8 cellular contexts compared by ENCODE assay signal in genomic region chr17:81675515-81676221, GRCh38. TPM values are rescaled to one million over a fixed set of nuclear protein-coding genes. Genes with fewer than 3 reads are reported as not detected.
DNase-seq lines count a peak whose midpoint lies in the region; ATAC-seq and TF ChIP-seq lines count a peak whose summit lies in the region.
"Not testable (repeated sequence)": the region's sequence is repeated elsewhere in the genome, so short reads cannot be mapped to it uniquely, and the experiment has no call there.
"Had no signal": no experiment of that assay in that cellular context is flagged by ENCODE, and none has a peak within 500 bp of the region (broad histone marks: within the 10 kb centered on the region; RNA-seq: fewer than 3 reads in every experiment).

No MANE protein-coding gene starts in this region.

- not testable (repeated sequence) for H4K20me1 ChIP-seq in Karpas-422 (ENCODE audit: insufficient read depth, low read depth, low read length)

- H3K9me3 ChIP-seq in Karpas-422 (ENCODE audit: low read length); Panc1 (ENCODE audit: control insufficient read depth, insufficient read depth, low read depth, low read length); left ventricle myocardium inferior (replicated peaks): not testable (repeated sequence)

- H3K4me3 Mint-ChIP-seq in osteocyte (ENCODE audit: unreplicated experiment), result not testable (repeated sequence)

- not testable (repeated sequence) for H2AFZ ChIP-seq in Karpas-422 (ENCODE audit: low read length)

- not testable (repeated sequence) for H3K9me3 Mint-ChIP-seq in osteocyte (ENCODE audit: unreplicated experiment)

- not testable (repeated sequence) for TF ChIP-seq CTCF in Panc1 (IDR thresholded peaks at IDR 0.05)
- TF ChIP-seq CTCF in cardiac fibroblast (IDR thresholded peaks at IDR 0.05; ENCODE audit: low read depth, low read length) (peak; percentile 54), left ventricle myocardium inferior (IDR thresholded peaks at IDR 0.05; ENCODE audit: borderline replicate concordance) (peak; percentile 65), osteocyte (IDR thresholded peaks at IDR 0.05) (peak; percentile 69)

- H3K27me3 ChIP-seq in Karpas-422 (ENCODE audit: low read length); Panc1 (ENCODE audit: control insufficient read depth, insufficient read depth, low read length); left ventricle myocardium inferior (ENCODE audit: low read depth): not testable (repeated sequence)

- peak; percentile 72 for DNase-seq in ELF-1 (ENCODE audit: low read depth, low spot score)
- DNase-seq in Karpas-422, result peak; percentile 69
- not testable (repeated sequence) for DNase-seq in Panc1 (ENCODE audit: low read depth, low spot score); left ventricle myocardium inferior; osteocyte (ENCODE audit: extremely low spot score, unreplicated experiment)
- peak; percentile 13 to 21 for DNase-seq in activated CD4-positive, alpha-beta T cell treated with anti-CD3 and anti-CD28 coated beads, Interleukin-2, amount 50 U/mL, for 4 hours
- peak; percentile 49 to 52 for DNase-seq in cardiac fibroblast (ENCODE audit: low read depth in 2 of 2)

- CTCF ChIA-PET in Panc1 (lab: Charles Lee), result interaction anchor here (0.6 to 1.1 kb wide), 3 partner anchors 8 to 155 kb away, joined by 3 to 5 read pairs (median 3); partner anchors contain the start of genes ARL16 and HGS

- H3K36me3 Mint-ChIP-seq in osteocyte (ENCODE audit: unreplicated experiment), result not testable (repeated sequence)

- not testable (repeated sequence) for H3K27ac ChIP-seq in Karpas-422 (ENCODE audit: low read length); Panc1 (ENCODE audit: low read length); left ventricle myocardium inferior (replicated peaks)

- BruUV-seq in Panc1 (replicated peaks; lab: Mats Ljungman, UMichigan), result not testable (repeated sequence)

- POLR2A ChIA-PET in Panc1 (lab: Charles Lee), result interaction anchor here (1.2 kb wide), 1 partner anchor 20 kb away, joined by 3 read pairs; no protein-coding TSS in a partner anchor

- H3K79me2 ChIP-seq in Karpas-422 (ENCODE audit: low read length), result not testable (repeated sequence)

- in situ Hi-C loops in Panc1 (cut with HindIII; ENCODE audit: low pct_unique_long_range_greater_than_20kb, low sequenced_read_pairs), result not testable (repeated sequence)

- peak overlapping the region; percentile 47 for H3K27ac Mint-ChIP-seq in osteocyte (ENCODE audit: unreplicated experiment)

- not testable (repeated sequence) for H3K36me3 ChIP-seq in Karpas-422 (ENCODE audit: insufficient read depth, low read length); Panc1 (ENCODE audit: control insufficient read depth, insufficient read depth, low read length)
- peaks cover 34% of the 10 kb centered on the region for H3K36me3 ChIP-seq in left ventricle myocardium inferior

- intact Hi-C loops in Panc1 (cut with micrococcal nuclease; ENCODE audit: unreplicated experiment); left ventricle myocardium inferior (cut with micrococcal nuclease): not testable (repeated sequence)

- H3K4me1 ChIP-seq in Karpas-422 (ENCODE audit: low read length); Panc1 (ENCODE audit: control insufficient read depth, insufficient read depth, low read length); left ventricle myocardium inferior: not testable (repeated sequence)

- H3K4me3 ChIP-seq in Karpas-422 (ENCODE audit: low read length); Panc1 (ENCODE audit: low read depth in 2 of 2, low read length in 2 of 2); cardiac fibroblast (replicated peaks in 1 of 2; ENCODE audit: low read depth in 2 of 2, low read length in 2 of 2); left ventricle myocardium inferior: not testable (repeated sequence)

- H3K27me3 Mint-ChIP-seq in osteocyte (ENCODE audit: unreplicated experiment), result not testable (repeated sequence)

- not testable (repeated sequence) for H3K9ac ChIP-seq in Karpas-422 (ENCODE audit: low read length)

- H3K4me1 Mint-ChIP-seq in osteocyte (ENCODE audit: unreplicated experiment), result not testable (repeated sequence)

- H3K4me2 ChIP-seq in Karpas-422 (ENCODE audit: low read depth, low read length, poor library complexity, severe bottlenecking), result not testable (repeated sequence)

- not testable (repeated sequence) for H3K9me2 ChIP-seq in Karpas-422 (replicated peaks; ENCODE audit: insufficient read depth, low read length)

- peak; percentile 14 for ATAC-seq in Panc1

RNA-seq across cellular contexts. Expression of gene ARL16, which starts 7.9 kb away (rescaled TPM):
- total RNA-seq in Karpas-422 (2014; rRNA removed; shearing (Covaris generic); ENCODE audit: low replicate concordance), result 22.4 and 40.7 TPM in 2 replicates
- total RNA-seq in Panc1 (2021; ENCODE audit: unreplicated experiment), result 52.7 TPM
- polyA plus RNA-seq in Panc1 (2012; ENCODE audit: insufficient read length), result 48.7 TPM
- 9.0 TPM for total RNA-seq in left ventricle myocardium inferior
- 41.7 and 46.3 TPM in 2 replicates for total RNA-seq in osteocyte

RNA-seq across cellular contexts. Expression of gene HGS, which starts 8.1 kb away (rescaled TPM):
- 57.2 and 90.1 TPM in 2 replicates for total RNA-seq in Karpas-422 (2014; rRNA removed; shearing (Covaris generic); ENCODE audit: low replicate concordance)
- total RNA-seq in Panc1 (2021; ENCODE audit: unreplicated experiment) (240 TPM), left ventricle myocardium inferior (50.5 TPM), osteocyte (111 and 117 TPM in 2 replicates)
- polyA plus RNA-seq in Panc1 (2012; ENCODE audit: insufficient read length), result 264 TPM

RNA-seq across cellular contexts. Expression of gene CCDC137, which starts 9.1 kb away (rescaled TPM):
- 8.1 and 31.9 TPM in 2 replicates for total RNA-seq in Karpas-422 (2014; rRNA removed; shearing (Covaris generic); ENCODE audit: low replicate concordance)
- total RNA-seq in Panc1 (2021; ENCODE audit: unreplicated experiment) (74.6 TPM), left ventricle myocardium inferior (5.6 TPM), osteocyte (13.6 and 14.9 TPM in 2 replicates)
- polyA plus RNA-seq in Panc1 (2012; ENCODE audit: insufficient read length), result 88.5 TPM

RNA-seq across cellular contexts. Expression of gene OXLD1, which starts 9.3 kb away (rescaled TPM):
- total RNA-seq in Karpas-422 (2014; rRNA removed; shearing (Covaris generic); ENCODE audit: low replicate concordance), result 78.7 and 122 TPM in 2 replicates
- total RNA-seq in Panc1 (2021; ENCODE audit: unreplicated experiment), result 42.8 TPM
- polyA plus RNA-seq in Panc1 (2012; ENCODE audit: insufficient read length), result 49.4 TPM
- total RNA-seq in left ventricle myocardium inferior, result 18.4 TPM
- 31.2 and 32.1 TPM in 2 replicates for total RNA-seq in osteocyte

RNA-seq across cellular contexts. Expression of gene PDE6G, which starts 19.3 kb away (rescaled TPM):
- 1.6 and 2.7 TPM in 2 replicates for total RNA-seq in Karpas-422 (2014; rRNA removed; shearing (Covaris generic); ENCODE audit: low replicate concordance)
- total RNA-seq in Panc1 (2021; ENCODE audit: unreplicated experiment) (0.85 TPM), left ventricle myocardium inferior (not detected), osteocyte (0.83 and 0.84 TPM in 2 replicates)
- polyA plus RNA-seq in Panc1 (2012; ENCODE audit: insufficient read length), result 0.74 TPM
- total RNA-seq: occipital lobe had no signal
